Comparison of ENCODE assay signal across 1 cellular context in genomic region chr16:1154887-1155331, GRCh38.
TF ChIP-seq lines count a peak whose summit lies in the region.

No MANE protein-coding gene starts in this region.

TF ChIP-seq in HepG2, 621 proteins besides CTCF, POLR2A, EP300 and RAD21 (continued from another document and continues in another):
- TF ChIP-seq STAG1 (CRISPR knock-in tag; IDR thresholded peaks at IDR 0.05) (no peak), KLF12 (CRISPR knock-in tag; IDR thresholded peaks at IDR 0.05; ENCODE audit: borderline replicate concordance) (no peak), HNRNPL (IDR thresholded peaks at IDR 0.05; ENCODE audit: low read depth, low read length) (no peak; the same call in 1 of the 2 replicates), BORCS8-MEF2B (CRISPR knock-in tag; IDR thresholded peaks at IDR 0.05) (no peak), ZNF775 (CRISPR knock-in tag; IDR thresholded peaks at IDR 0.05; ENCODE audit: borderline replicate concordance) (no peak), YY1 (IDR thresholded peaks at IDR 0.05; ENCODE audit: insufficient read depth, insufficient replicate concordance, low read depth, low read length) (no peak), SPEN (CRISPR knock-in tag; IDR thresholded peaks at IDR 0.05; ENCODE audit: low read depth) (no peak), SNAI1 (CRISPR knock-in tag; IDR thresholded peaks at IDR 0.05; ENCODE audit: borderline replicate concordance) (no peak), MEIS1 (CRISPR knock-in tag; IDR thresholded peaks at IDR 0.05; ENCODE audit: borderline replicate concordance) (no peak), LRRFIP1 (CRISPR knock-in tag; conservative IDR thresholded peaks at IDR 0.05) (no peak), ZSCAN30 (CRISPR knock-in tag; IDR thresholded peaks at IDR 0.05) (no peak), REPIN1 (CRISPR knock-in tag; IDR thresholded peaks at IDR 0.05; ENCODE audit: borderline replicate concordance, low read depth) (no peak), ZNF317 (CRISPR knock-in tag; IDR thresholded peaks at IDR 0.05) (no peak), CSRNP2 (CRISPR knock-in tag; conservative IDR thresholded peaks at IDR 0.05; ENCODE audit: low read depth) (no peak), ZNF10 (CRISPR knock-in tag; IDR thresholded peaks at IDR 0.05; ENCODE audit: borderline replicate concordance, low read depth) (no peak), FOXA1 (IDR thresholded peaks at IDR 0.05) (peak; percentile 48; the same call in 1 of the 2 replicates), FOXA1 (CRISPR knock-in tag; IDR thresholded peaks at IDR 0.05) (peak; percentile 92), RFX3 (CRISPR knock-in tag; IDR thresholded peaks at IDR 0.05) (no peak), SOX13 (IDR thresholded peaks at IDR 0.05) (no peak), SOX13 (CRISPR knock-in tag; conservative IDR thresholded peaks at IDR 0.05 in 1 of 2, IDR thresholded peaks at IDR 0.05 in 1 of 2) (peak in 1 of 2 experiments; percentile 39; a peak in 1 of 4 replicates), ZNF790 (CRISPR knock-in tag; IDR thresholded peaks at IDR 0.05; ENCODE audit: borderline replicate concordance) (no peak), ZNF296 (CRISPR knock-in tag; conservative IDR thresholded peaks at IDR 0.05) (no peak), ZNF20 (CRISPR knock-in tag; IDR thresholded peaks at IDR 0.05) (no peak), PRDM10 (CRISPR knock-in tag; IDR thresholded peaks at IDR 0.05; ENCODE audit: low read depth) (no peak), MYC (CRISPR knock-in tag; IDR thresholded peaks at IDR 0.05; ENCODE audit: borderline replicate concordance) (no peak), GMEB1 (CRISPR knock-in tag; IDR thresholded peaks at IDR 0.05; ENCODE audit: borderline replicate concordance) (0 out of 2 replicates have a peak, but pooled peaks have one; percentile 36), SP2 (CRISPR knock-in tag; IDR thresholded peaks at IDR 0.05) (no peak), ARNTL (CRISPR knock-in tag; IDR thresholded peaks at IDR 0.05) (no peak), FOXJ3 (CRISPR knock-in tag; IDR thresholded peaks at IDR 0.05; ENCODE audit: borderline replicate concordance) (no peak)
- TF ChIP-seq, protein P1, sequence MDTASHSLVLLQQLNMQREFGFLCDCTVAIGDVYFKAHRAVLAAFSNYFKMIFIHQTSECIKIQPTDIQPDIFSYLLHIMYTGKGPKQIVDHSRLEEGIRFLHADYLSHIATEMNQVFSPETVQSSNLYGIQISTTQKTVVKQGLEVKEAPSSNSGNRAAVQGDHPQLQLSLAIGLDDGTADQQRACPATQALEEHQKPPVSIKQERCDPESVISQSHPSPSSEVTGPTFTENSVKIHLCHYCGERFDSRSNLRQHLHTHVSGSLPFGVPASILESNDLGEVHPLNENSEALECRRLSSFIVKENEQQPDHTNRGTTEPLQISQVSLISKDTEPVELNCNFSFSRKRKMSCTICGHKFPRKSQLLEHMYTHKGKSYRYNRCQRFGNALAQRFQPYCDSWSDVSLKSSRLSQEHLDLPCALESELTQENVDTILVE (CRISPR knock-in tag; IDR thresholded peaks at IDR 0.05): no peak
- TF ChIP-seq, protein P2, sequence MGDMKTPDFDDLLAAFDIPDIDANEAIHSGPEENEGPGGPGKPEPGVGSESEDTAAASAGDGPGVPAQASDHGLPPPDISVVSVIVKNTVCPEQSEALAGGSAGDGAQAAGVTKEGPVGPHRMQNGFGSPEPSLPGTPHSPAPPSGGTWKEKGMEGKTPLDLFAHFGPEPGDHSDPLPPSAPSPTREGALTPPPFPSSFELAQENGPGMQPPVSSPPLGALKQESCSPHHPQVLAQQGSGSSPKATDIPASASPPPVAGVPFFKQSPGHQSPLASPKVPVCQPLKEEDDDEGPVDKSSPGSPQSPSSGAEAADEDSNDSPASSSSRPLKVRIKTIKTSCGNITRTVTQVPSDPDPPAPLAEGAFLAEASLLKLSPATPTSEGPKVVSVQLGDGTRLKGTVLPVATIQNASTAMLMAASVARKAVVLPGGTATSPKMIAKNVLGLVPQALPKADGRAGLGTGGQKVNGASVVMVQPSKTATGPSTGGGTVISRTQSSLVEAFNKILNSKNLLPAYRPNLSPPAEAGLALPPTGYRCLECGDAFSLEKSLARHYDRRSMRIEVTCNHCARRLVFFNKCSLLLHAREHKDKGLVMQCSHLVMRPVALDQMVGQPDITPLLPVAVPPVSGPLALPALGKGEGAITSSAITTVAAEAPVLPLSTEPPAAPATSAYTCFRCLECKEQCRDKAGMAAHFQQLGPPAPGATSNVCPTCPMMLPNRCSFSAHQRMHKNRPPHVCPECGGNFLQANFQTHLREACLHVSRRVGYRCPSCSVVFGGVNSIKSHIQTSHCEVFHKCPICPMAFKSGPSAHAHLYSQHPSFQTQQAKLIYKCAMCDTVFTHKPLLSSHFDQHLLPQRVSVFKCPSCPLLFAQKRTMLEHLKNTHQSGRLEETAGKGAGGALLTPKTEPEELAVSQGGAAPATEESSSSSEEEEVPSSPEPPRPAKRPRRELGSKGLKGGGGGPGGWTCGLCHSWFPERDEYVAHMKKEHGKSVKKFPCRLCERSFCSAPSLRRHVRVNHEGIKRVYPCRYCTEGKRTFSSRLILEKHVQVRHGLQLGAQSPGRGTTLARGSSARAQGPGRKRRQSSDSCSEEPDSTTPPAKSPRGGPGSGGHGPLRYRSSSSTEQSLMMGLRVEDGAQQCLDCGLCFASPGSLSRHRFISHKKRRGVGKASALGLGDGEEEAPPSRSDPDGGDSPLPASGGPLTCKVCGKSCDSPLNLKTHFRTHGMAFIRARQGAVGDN (CRISPR knock-in tag; IDR thresholded peaks at IDR 0.05): peak; percentile 41; the same call in 1 of the 2 replicates
- TF ChIP-seq, protein P3, sequence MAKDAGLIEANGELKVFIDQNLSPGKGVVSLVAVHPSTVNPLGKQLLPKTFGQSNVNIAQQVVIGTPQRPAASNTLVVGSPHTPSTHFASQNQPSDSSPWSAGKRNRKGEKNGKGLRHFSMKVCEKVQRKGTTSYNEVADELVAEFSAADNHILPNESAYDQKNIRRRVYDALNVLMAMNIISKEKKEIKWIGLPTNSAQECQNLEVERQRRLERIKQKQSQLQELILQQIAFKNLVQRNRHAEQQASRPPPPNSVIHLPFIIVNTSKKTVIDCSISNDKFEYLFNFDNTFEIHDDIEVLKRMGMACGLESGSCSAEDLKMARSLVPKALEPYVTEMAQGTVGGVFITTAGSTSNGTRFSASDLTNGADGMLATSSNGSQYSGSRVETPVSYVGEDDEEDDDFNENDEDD (CRISPR knock-in tag; IDR thresholded peaks at IDR 0.05; ENCODE audit: borderline replicate concordance): no peak
- TF ChIP-seq, protein P4, sequence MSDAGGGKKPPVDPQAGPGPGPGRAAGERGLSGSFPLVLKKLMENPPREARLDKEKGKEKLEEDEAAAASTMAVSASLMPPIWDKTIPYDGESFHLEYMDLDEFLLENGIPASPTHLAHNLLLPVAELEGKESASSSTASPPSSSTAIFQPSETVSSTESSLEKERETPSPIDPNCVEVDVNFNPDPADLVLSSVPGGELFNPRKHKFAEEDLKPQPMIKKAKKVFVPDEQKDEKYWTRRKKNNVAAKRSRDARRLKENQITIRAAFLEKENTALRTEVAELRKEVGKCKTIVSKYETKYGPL (CRISPR knock-in tag; IDR thresholded peaks at IDR 0.05): no peak
- TF ChIP-seq, protein P5, sequence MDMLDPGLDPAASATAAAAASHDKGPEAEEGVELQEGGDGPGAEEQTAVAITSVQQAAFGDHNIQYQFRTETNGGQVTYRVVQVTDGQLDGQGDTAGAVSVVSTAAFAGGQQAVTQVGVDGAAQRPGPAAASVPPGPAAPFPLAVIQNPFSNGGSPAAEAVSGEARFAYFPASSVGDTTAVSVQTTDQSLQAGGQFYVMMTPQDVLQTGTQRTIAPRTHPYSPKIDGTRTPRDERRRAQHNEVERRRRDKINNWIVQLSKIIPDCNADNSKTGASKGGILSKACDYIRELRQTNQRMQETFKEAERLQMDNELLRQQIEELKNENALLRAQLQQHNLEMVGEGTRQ (IDR thresholded peaks at IDR 0.05; ENCODE audit: low read depth, low read length): no peak
- TF ChIP-seq, protein P5 (CRISPR knock-in tag; IDR thresholded peaks at IDR 0.05; ENCODE audit: borderline replicate concordance): no peak
